ENCODE assay signal across 19 cellular contexts in genomic region chr13:46753917-46754316, GRCh38. TPM values are rescaled to one million over a fixed set of nuclear protein-coding genes. Genes with fewer than 3 reads are reported as not detected.
DNase-seq lines count a peak whose midpoint lies in the region; ATAC-seq, FAIRE-seq and TF ChIP-seq lines count a peak whose summit lies in the region.
"Had no signal": no experiment of that assay in that cellular context is flagged by ENCODE, and none has a peak within 500 bp of the region (broad histone marks: within the 10 kb centered on the region; RNA-seq: fewer than 3 reads in every experiment).

No MANE protein-coding gene starts in this region.

- no peaks in the 10 kb centered on the region for H3K9me3 Mint-ChIP-seq in memory B cell
- H3K9me3 Mint-ChIP-seq in WTC11 = no peaks in the 10 kb centered on the region
- H3K9me3 Mint-ChIP-seq: H9 had no signal

- H3K9me3 ChIP-seq in T-helper 17 cell (ENCODE audit: control insufficient read depth, low read length, poor library complexity, severe bottlenecking) = no peaks in the 10 kb centered on the region
- H3K9me3 ChIP-seq: A549 had no signal

- H3K27me3 Mint-ChIP-seq in T-helper 17 cell (peaks cover 16% of the 10 kb centered on the region), memory B cell (peaks cover 3% of the 10 kb centered on the region), WTC11 (ENCODE audit: low read depth) (no peaks in the 10 kb centered on the region)
- H3K27me3 Mint-ChIP-seq: CD4-positive, alpha-beta memory T cell had no signal

- DNase-seq in NCI-H82 (lab: John Stamatoyannopoulos, UW) (peak; percentile 30), NCI-H82 treated with DMSO at 0.1 percent for 48 hours (lab: John Stamatoyannopoulos, UW; ENCODE audit: unreplicated experiment) (no peak), GM12891 (ENCODE audit: insufficient read length, low spot score) (no peak), T-helper 17 cell (no peak), memory B cell (ENCODE audit: low spot score in 2 of 2) (no peak), HuH-7.5 (ENCODE audit: low spot score) (no peak), WTC11 (ENCODE audit: low spot score) (no peak)
- DNase-seq: Calu3; CD4-positive, alpha-beta memory T cell; DMS79 treated with DMSO at 0.1 percent for 48 hours; GF-D8; GOT3; H9; IMR-90 had no signal

- peaks cover 3% of the 10 kb centered on the region for H3K36me3 Mint-ChIP-seq in T-helper 17 cell (ENCODE audit: low read depth)
- H3K36me3 Mint-ChIP-seq in memory B cell = peaks cover 11% of the 10 kb centered on the region
- peaks cover 3% of the 10 kb centered on the region; the same call in 1 of the 2 replicates for H3K36me3 Mint-ChIP-seq in WTC11

- H3K4me1 Mint-ChIP-seq in T-helper 17 cell = peaks cover 18% of the 10 kb centered on the region
- H3K4me1 Mint-ChIP-seq in memory B cell = peaks cover 21% of the 10 kb centered on the region
- H3K4me1 Mint-ChIP-seq in WTC11 = peaks cover 6% of the 10 kb centered on the region

- H3K4me3 Mint-ChIP-seq in T-helper 17 cell = no peak overlapping the region
- H3K4me3 Mint-ChIP-seq in memory B cell = no peak overlapping the region
- no peak overlapping the region for H3K4me3 Mint-ChIP-seq in WTC11
- H3K4me3 Mint-ChIP-seq: CD4-positive, alpha-beta memory T cell; H9 had no signal

- CTCF ChIA-PET in WTC11 (lab: Charles Lee) = interaction anchor here (1.4 kb wide), 1 partner anchor 25 kb away, joined by 4 read pairs; no protein-coding TSS in a partner anchor

- POLR2A ChIA-PET in WTC11 (lab: Charles Lee) = no interaction called here

- no peak for FAIRE-seq in GM12891 (lab: Jason Lieb, UNC)
- FAIRE-seq: A549, GM18507, K562 had no signal

- ATAC-seq in T-helper 17 cell (no peak), memory B cell (ENCODE audit: low read depth) (no peak), HG03432 (IDR thresholded peaks at IDR 0.05; ENCODE audit: unreplicated experiment) (no peak), WTC11 (no peak)
- ATAC-seq: A549, K562 had no signal

- no peak for TF ChIP-seq CTCF in WTC11 (IDR thresholded peaks at IDR 0.05)

- peak; percentile 20; the same call in 1 of the 2 replicates for TF ChIP-seq POLR2A in GM12891 (IDR thresholded peaks at IDR 0.05; ENCODE audit: low read depth, low read length)

- peak overlapping the region; percentile 2 for H3K27ac Mint-ChIP-seq in T-helper 17 cell
- peak overlapping the region; percentile 28 for H3K27ac Mint-ChIP-seq in memory B cell
- H3K27ac Mint-ChIP-seq in WTC11 = no peak overlapping the region
- H3K27ac Mint-ChIP-seq: CD14-positive monocyte had no signal

TF ChIP-seq in GM12891, 5 proteins besides CTCF, POLR2A, EP300 and RAD21:
- TF ChIP-seq PAX5 (IDR thresholded peaks at IDR 0.05; ENCODE audit: insufficient read depth, low read length, severe bottlenecking) (no peak), POLR2AphosphoS5 (IDR thresholded peaks at IDR 0.05; ENCODE audit: low read depth, low read length) (no peak; the same call in 1 of the 2 replicates), TAF1 (IDR thresholded peaks at IDR 0.05; ENCODE audit: low read depth, low read length) (no peak), SPI1 (IDR thresholded peaks at IDR 0.05; ENCODE audit: low read depth, low read length) (no peak), POU2F2 (IDR thresholded peaks at IDR 0.05; ENCODE audit: low read depth, low read length) (no peak)

TF ChIP-seq in WTC11, 78 proteins besides CTCF, POLR2A, EP300 and RAD21:
- TF ChIP-seq, protein P1, sequence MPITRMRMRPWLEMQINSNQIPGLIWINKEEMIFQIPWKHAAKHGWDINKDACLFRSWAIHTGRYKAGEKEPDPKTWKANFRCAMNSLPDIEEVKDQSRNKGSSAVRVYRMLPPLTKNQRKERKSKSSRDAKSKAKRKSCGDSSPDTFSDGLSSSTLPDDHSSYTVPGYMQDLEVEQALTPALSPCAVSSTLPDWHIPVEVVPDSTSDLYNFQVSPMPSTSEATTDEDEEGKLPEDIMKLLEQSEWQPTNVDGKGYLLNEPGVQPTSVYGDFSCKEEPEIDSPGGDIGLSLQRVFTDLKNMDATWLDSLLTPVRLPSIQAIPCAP (CRISPR knock-in tag; IDR thresholded peaks at IDR 0.05) = no peak
- TF ChIP-seq ZNF121 (CRISPR knock-in tag; IDR thresholded peaks at IDR 0.05) (no peak), ZNF232 (CRISPR knock-in tag; IDR thresholded peaks at IDR 0.05) (no peak), ZNF219 (CRISPR knock-in tag; IDR thresholded peaks at IDR 0.05; ENCODE audit: borderline replicate concordance) (no peak), HMGA2 (CRISPR knock-in tag; IDR thresholded peaks at IDR 0.05) (no peak), ZNF263 (CRISPR knock-in tag; IDR thresholded peaks at IDR 0.05; ENCODE audit: low read depth) (no peak), MXD4 (CRISPR knock-in tag; IDR thresholded peaks at IDR 0.05; ENCODE audit: borderline replicate concordance) (no peak), JAZF1 (CRISPR knock-in tag; IDR thresholded peaks at IDR 0.05) (no peak), RELA (CRISPR knock-in tag; IDR thresholded peaks at IDR 0.05; ENCODE audit: borderline replicate concordance) (no peak), NR1H2 (CRISPR knock-in tag; IDR thresholded peaks at IDR 0.05) (no peak), FOXP1 (CRISPR knock-in tag; IDR thresholded peaks at IDR 0.05; ENCODE audit: borderline replicate concordance) (no peak), ZNF671 (CRISPR knock-in tag; IDR thresholded peaks at IDR 0.05) (no peak), SOX15 (CRISPR knock-in tag; IDR thresholded peaks at IDR 0.05) (no peak)
- TF ChIP-seq, protein P2, sequence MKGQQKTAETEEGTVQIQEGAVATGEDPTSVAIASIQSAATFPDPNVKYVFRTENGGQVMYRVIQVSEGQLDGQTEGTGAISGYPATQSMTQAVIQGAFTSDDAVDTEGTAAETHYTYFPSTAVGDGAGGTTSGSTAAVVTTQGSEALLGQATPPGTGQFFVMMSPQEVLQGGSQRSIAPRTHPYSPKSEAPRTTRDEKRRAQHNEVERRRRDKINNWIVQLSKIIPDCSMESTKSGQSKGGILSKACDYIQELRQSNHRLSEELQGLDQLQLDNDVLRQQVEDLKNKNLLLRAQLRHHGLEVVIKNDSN (CRISPR knock-in tag; IDR thresholded peaks at IDR 0.05) = no peak
- TF ChIP-seq, protein P3, sequence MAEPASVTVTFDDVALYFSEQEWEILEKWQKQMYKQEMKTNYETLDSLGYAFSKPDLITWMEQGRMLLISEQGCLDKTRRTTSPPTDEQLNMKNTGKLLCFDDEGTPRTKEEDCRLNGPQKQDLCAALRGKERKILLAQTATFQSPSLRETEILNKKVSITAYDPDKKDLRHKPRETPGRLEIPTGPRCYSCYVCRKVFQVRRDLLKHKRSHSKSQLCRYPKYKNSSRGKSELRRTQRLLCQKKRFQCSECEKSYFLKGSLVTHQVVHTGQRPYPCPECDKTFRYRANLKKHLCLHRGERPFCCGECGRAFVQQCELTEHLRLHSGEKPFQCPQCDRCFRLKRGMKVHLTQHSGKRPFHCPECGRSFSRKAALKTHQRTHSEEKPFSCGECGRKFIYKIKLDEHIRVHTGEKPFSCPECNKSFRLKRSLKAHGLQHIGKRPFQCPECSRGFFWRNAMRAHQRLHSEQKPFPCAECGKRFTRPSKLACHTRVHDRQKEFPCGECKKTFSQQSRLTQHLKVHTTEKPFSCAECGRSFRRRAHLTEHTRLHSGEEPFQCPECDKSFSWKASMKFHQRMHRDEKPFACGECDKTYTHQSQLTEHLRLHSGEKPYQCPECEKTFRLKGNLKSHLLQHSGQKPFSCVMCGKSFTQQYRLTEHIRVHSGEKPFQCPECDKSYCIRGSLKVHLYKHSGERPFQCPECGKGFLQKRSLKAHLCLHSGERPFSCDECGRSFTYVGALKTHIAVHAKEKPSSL (CRISPR knock-in tag; conservative IDR thresholded peaks at IDR 0.05) = no peak

RNA-seq across cellular contexts. Expression of gene ESD, which starts 43.0 kb away (rescaled TPM):
- polyA plus RNA-seq in GM12891 (2012; ENCODE audit: low read depth, missing spikeins) = 128 TPM
- total RNA-seq in T-helper 17 cell (10 to 100 TPM; 29.8 to 31.3 TPM), WTC11 (2021) (58.7 to 70.2 TPM (median 64.5 TPM) in 3 replicates)
